ENCODE assay signal across 15 cellular contexts in genomic region chr9:111919875-111920274, GRCh38. TPM values are rescaled to one million over a fixed set of nuclear protein-coding genes. Genes with fewer than 3 reads are reported as not detected.
DNase-seq lines count a peak whose midpoint lies in the region; ATAC-seq, FAIRE-seq and TF ChIP-seq lines count a peak whose summit lies in the region.
"Had no signal": no experiment of that assay in that cellular context is flagged by ENCODE, and none has a peak within 500 bp of the region (broad histone marks: within the 10 kb centered on the region; RNA-seq: fewer than 3 reads in every experiment).

No MANE protein-coding gene starts in this region.

- no peak for TF ChIP-seq RAD21 in IMR-90 (IDR thresholded peaks at IDR 0.05; ENCODE audit: low read length)
- TF ChIP-seq RAD21 in GM12878 (IDR thresholded peaks at IDR 0.05; ENCODE audit: insufficient read depth, low read depth, low read length): no peak

- H3K9me3 ChIP-seq in IMR-90 (ENCODE audit: control insufficient read depth, insufficient read depth, low read length) (no peaks in the 10 kb centered on the region), GM12878 (replicated peaks; ENCODE audit: control insufficient read depth, insufficient read depth, low read length) (no peaks in the 10 kb centered on the region)
- H3K9me3 ChIP-seq: SK-N-SH had no signal

- RAD21 ChIA-PET in GM12878 (lab: Charles Lee; ENCODE audit: unreplicated experiment): interaction anchor here (0.9 to 1.8 kb wide), 5 partner anchors 14 to 57 kb away, joined by 3 to 5 read pairs (median 4); no protein-coding TSS in a partner anchor

- H3K14ac ChIP-seq in IMR-90 (replicated peaks; ENCODE audit: low read depth, low read length): peak overlapping the region; percentile 0; the same call in 1 of the 2 replicates

- no peak overlapping the region for H2AK9ac ChIP-seq in IMR-90 (replicated peaks; ENCODE audit: low read depth, low read length, poor library complexity)

- H4K20me1 ChIP-seq in IMR-90 (ENCODE audit: insufficient read depth, low read length) (peaks cover 77% of the 10 kb centered on the region), GM12878 (ENCODE audit: control insufficient read depth, insufficient read depth) (no peaks in the 10 kb centered on the region)

- no peak overlapping the region for H2AFZ ChIP-seq in IMR-90 (replicated peaks; ENCODE audit: low read length, poor library complexity)
- no peak overlapping the region for H2AFZ ChIP-seq in GM12878 (ENCODE audit: control insufficient read depth, low read depth, low read length)

- H3K36me3 ChIP-seq in IMR-90 (ENCODE audit: control insufficient read depth, insufficient read depth, low read length) (peaks cover 41% of the 10 kb centered on the region), GM12878 (ENCODE audit: control insufficient read depth in 2 of 2, insufficient read depth in 2 of 2, low read length in 1 of 2) (peaks cover 2 to 28% of the 10 kb centered on the region in 2 experiments)

- H4K8ac ChIP-seq in IMR-90 (ENCODE audit: low read depth in 2 of 2, low read length in 2 of 2): no peak overlapping the region

- ATAC-seq in left ventricle myocardium superior (peak; percentile 18), Right ventricle myocardium inferior (no peak), IMR-90 (ENCODE audit: low read depth) (no peak), GM12878 (peak; percentile 10; the same call in 2 of the 3 replicates)

- dilution Hi-C loops in IMR-90 (cut with HindIII; ENCODE audit: low sequenced_read_pairs, unreplicated experiment): no loop called here

- TF ChIP-seq EP300 in GM12878 (IDR thresholded peaks at IDR 0.05; ENCODE audit: borderline replicate concordance in 1 of 2, control insufficient read depth in 1 of 2, low read depth in 2 of 2, low read length in 2 of 2): no peak

- H4K5ac ChIP-seq in IMR-90 (ENCODE audit: low read depth, low read length): no peak overlapping the region

- FAIRE-seq in GM12878 (lab: Jason Lieb, UNC): no peak
- FAIRE-seq: RCC 7860 had no signal

- H3K27me3 Mint-ChIP-seq in MCF 10A (ENCODE audit: insufficient read depth, unreplicated experiment): no peaks in the 10 kb centered on the region

- H3K27ac ChIP-seq in IMR-90 (ENCODE audit: insufficient read depth, low read length): no peak overlapping the region
- H3K27ac ChIP-seq in GM12878 (ENCODE audit: control insufficient read depth, insufficient read depth): no peak overlapping the region; the same call in 1 of the 2 replicates

- no peak overlapping the region for H3K27ac Mint-ChIP-seq in MCF 10A (ENCODE audit: low read depth, unreplicated experiment)

- no peak overlapping the region for H3K18ac ChIP-seq in IMR-90 (ENCODE audit: low read depth, low read length)

- no peak overlapping the region for H3K4me3 ChIP-seq in IMR-90 (ENCODE audit: insufficient read depth, low read depth, low read length)
- no peak overlapping the region for H3K4me3 ChIP-seq in GM12878

- in situ Hi-C loops in IMR-90 (cut with MboI; ENCODE audit: low sequenced_read_pairs) (no loop called here), GM12878 (cut with MboI) (no loop called here)

- H2BK20ac ChIP-seq in IMR-90 (ENCODE audit: low read depth, low read length): no peak overlapping the region

- H2BK15ac ChIP-seq in IMR-90 (ENCODE audit: low read depth, low read length): no peak overlapping the region

- H3K27me3 ChIP-seq in IMR-90 (ENCODE audit: control insufficient read depth, insufficient read depth, low read length) (no peaks in the 10 kb centered on the region), GM12878 (replicated peaks in 1 of 2; ENCODE audit: control insufficient read depth in 2 of 2, insufficient read depth in 2 of 2, low read length in 1 of 2) (no peaks in the 10 kb centered on the region)

- no peak overlapping the region for H3K4ac ChIP-seq in IMR-90 (ENCODE audit: low read depth, low read length)

- H3K4me1 Mint-ChIP-seq in MCF 10A (ENCODE audit: insufficient read depth, unreplicated experiment): peaks cover 8% of the 10 kb centered on the region

- no peak overlapping the region for H3K23ac ChIP-seq in IMR-90 (ENCODE audit: low read depth, low read length)

- H4K91ac ChIP-seq in IMR-90 (ENCODE audit: insufficient read depth, low read depth, low read length): no peak overlapping the region

- SMC1A ChIA-PET in GM12878 (lab: Charles Lee; ENCODE audit: uncharacterized antibody, unreplicated experiment): interaction anchor here (0.6 to 2.6 kb wide), 13 partner anchors 8 to 155 kb away, joined by 3 to 17 read pairs (median 3); no protein-coding TSS in a partner anchor

- H2BK5ac ChIP-seq in IMR-90 (ENCODE audit: low read depth, low read length, poor library complexity, severe bottlenecking): peak overlapping the region; percentile 57

- no peak overlapping the region for H3K4me3 Mint-ChIP-seq in MCF 10A (ENCODE audit: unreplicated experiment)

- CTCF ChIA-PET in IMR-90 (lab: Yijun Ruan, JAX): no interaction called here
- CTCF ChIA-PET in GM12878 (lab: Yijun Ruan, JAX): interaction anchor here (1.0 to 2.0 kb wide), 3 partner anchors 10 to 156 kb away, joined by 3 to 6 read pairs (median 4); no protein-coding TSS in a partner anchor
- CTCF ChIA-PET in MCF 10A (lab: Yijun Ruan, JAX): no interaction called here

- intact Hi-C loops in left ventricle myocardium superior (cut with micrococcal nuclease): no loop called here
- intact Hi-C loops in Right ventricle myocardium inferior (cut with DNase I): no loop called here
- intact Hi-C loops in IMR-90 (cut with micrococcal nuclease): no loop called here
- intact Hi-C loops in GM12878 (cut with micrococcal nuclease; ENCODE audit: unreplicated experiment): no loop called here
- intact Hi-C loops in MCF 10A (cut with micrococcal nuclease): no loop called here

- no peak for DNase-seq in left ventricle myocardium superior
- no peak for DNase-seq in Right ventricle myocardium inferior (ENCODE audit: missing footprints)
- no peak for DNase-seq in IMR-90
- no peak for DNase-seq in GM12878 (ENCODE audit: low read depth, low spot score)
- no peak for DNase-seq in MCF 10A (ENCODE audit: unreplicated experiment)
- DNase-seq in activated CD8-positive, alpha-beta memory T cell treated with anti-CD3 and anti-CD28 coated beads, Interleukin-2, amount 50 U/mL, for 48 hours: no peak
- DNase-seq in stimulated activated CD4-positive, alpha-beta T cell treated with anti-CD3 and anti-CD28 coated beads, Interleukin-12 subunit alpha, Interleukin-12 subunit beta, amount 100 ng/mL, for 4 hours: no peak
- DNase-seq: COR-L47, EL, H7, NCI-H2029, NCI-H524, SHP77, SK-N-SH had no signal

- POLR2A ChIA-PET in IMR-90 (lab: Charles Lee; ENCODE audit: unreplicated experiment): interaction anchor here (0.6 kb wide), 1 partner anchor 141 kb away, joined by 4 read pairs; no protein-coding TSS in a partner anchor
- POLR2A ChIA-PET in GM12878 (lab: Charles Lee): interaction anchor here (0.6 to 2.8 kb wide), 11 partner anchors 11 to 156 kb away, joined by 3 to 10 read pairs (median 3); no protein-coding TSS in a partner anchor
- POLR2A ChIA-PET in MCF 10A (lab: Yijun Ruan, JAX): interaction anchor here (0.6 kb wide), 1 partner anchor 145 kb away, joined by 3 read pairs; no protein-coding TSS in a partner anchor

- H2BK120ac ChIP-seq in IMR-90 (ENCODE audit: low read depth, low read length): no peak overlapping the region

- BruUV-seq in IMR-90 (replicated peaks; lab: Mats Ljungman, UMichigan) (no TSS peak), GM12878 (replicated peaks; lab: Mats Ljungman, UMichigan) (no TSS peak), MCF 10A (replicated peaks; lab: Mats Ljungman, UMichigan) (no TSS peak)

- H3K9me1 ChIP-seq in IMR-90 (ENCODE audit: insufficient read depth, low read length): peaks cover 7% of the 10 kb centered on the region

- no CpG with 5 or more reads among the region's 4 CpGs for whole genome bisulfite sequencing in IMR-90 (ENCODE audit: extremely low coverage in 2 of 2, insufficient read length in 1 of 2), 2 experiments
- 41% methylated on average over 4 of the region's 4 CpGs for WGBS in GM12878 (ENCODE audit: insufficient coverage, insufficient replicate concordance, low lambda C conversion rate, missing lambda C conversion rate)

- TF ChIP-seq CTCF in IMR-90 (conservative IDR thresholded peaks at IDR 0.05; ENCODE audit: low read depth, low read length) (no peak), GM12878 (IDR thresholded peaks at IDR 0.05 in 2 of 3, conservative IDR thresholded peaks at IDR 0.05 in 1 of 3; ENCODE audit: control insufficient read depth in 2 of 3, extremely low read depth in 1 of 3, insufficient read depth in 1 of 3, low read depth in 3 of 3, low read length in 3 of 3) (no peak), MCF 10A (IDR thresholded peaks at IDR 0.05; ENCODE audit: unreplicated experiment) (no peak)

- H3K36me3 Mint-ChIP-seq in MCF 10A (ENCODE audit: insufficient read depth, unreplicated experiment): peaks cover 58% of the 10 kb centered on the region

- H3K4me2 ChIP-seq in IMR-90 (ENCODE audit: low read depth, low read length) (no peak overlapping the region), GM12878 (ENCODE audit: control insufficient read depth, insufficient read depth) (no peak overlapping the region; the same call in 1 of the 2 replicates)
- H3K4me2 ChIP-seq: SK-N-SH had no signal

- no peak overlapping the region for H3K9ac ChIP-seq in IMR-90 (ENCODE audit: low read depth, low read length)
- no peak overlapping the region for H3K9ac ChIP-seq in GM12878 (ENCODE audit: control insufficient read depth, insufficient read depth, low read length)
- H3K9ac ChIP-seq: SK-N-SH had no signal

- TF ChIP-seq POLR2A in IMR-90 (IDR thresholded peaks at IDR 0.05; ENCODE audit: low read depth, low read length): no peak
- no peak for TF ChIP-seq POLR2A in GM12878 (IDR thresholded peaks at IDR 0.05; ENCODE audit: low read depth, low read length)

- H3K79me1 ChIP-seq in IMR-90 (ENCODE audit: low read depth in 1 of 2, low read length in 2 of 2): peaks cover 4 to 63% of the 10 kb centered on the region in 2 experiments; a peak in 3 of 4 replicates

- no peak overlapping the region for H2AK5ac ChIP-seq in IMR-90 (ENCODE audit: low read depth, low read length)

- peaks cover 10% of the 10 kb centered on the region for H3K4me1 ChIP-seq in IMR-90 (ENCODE audit: control insufficient read depth, insufficient read depth, low read length)
- peaks cover 24% of the 10 kb centered on the region for H3K4me1 ChIP-seq in GM12878 (ENCODE audit: control insufficient read depth, insufficient read depth, low read length)

- H3K79me2 ChIP-seq in GM12878 (ENCODE audit: control insufficient read depth, insufficient read depth, low read length): peaks cover 80% of the 10 kb centered on the region

- H3K9me3 Mint-ChIP-seq in MCF 10A (ENCODE audit: unreplicated experiment): no peaks in the 10 kb centered on the region

- H3K56ac ChIP-seq in IMR-90 (ENCODE audit: extremely low read depth, insufficient read depth, low read length): 0 out of 2 replicates have a peak overlapping the region, but pooled peaks have one; percentile 17

RNA-seq across cellular contexts. Expression of gene UGCG, which starts 23.3 kb away (rescaled TPM):
- 13.5 TPM for total RNA-seq in left ventricle myocardium superior
- 12.8 TPM for total RNA-seq in Right ventricle myocardium inferior
- total RNA-seq in IMR-90 (2012; rRNA removed): 104 and 234 TPM in 2 replicates
- 70.8 and 84.2 TPM in 2 replicates for polyA plus RNA-seq in IMR-90 (2012; rRNA removed)
- 24.9 and 26.2 TPM in 2 replicates for polyA plus RNA-seq in IMR-90 (2012; cell fraction: cytosol; rRNA removed)
- 14.6 and 101 TPM in 2 replicates for polyA plus RNA-seq in IMR-90 (2012; cell fraction: nucleus; rRNA removed; ENCODE audit: low replicate concordance)
- total RNA-seq in GM12878 (2013; cell fraction: nucleolus; rRNA removed): 287 and 299 TPM in 2 replicates
- total RNA-seq in GM12878 (2014; rRNA removed): 54.3 and 65.1 TPM in 2 replicates
- 58.3 and 59.5 TPM in 2 replicates for total RNA-seq in GM12878 (2014; rRNA removed; fragmentation: Illumina TruSeq; extraction: Trizol)
- 47.7 and 49.7 TPM in 2 replicates for total RNA-seq in GM12878 (2021)
- polyA plus RNA-seq in GM12878 (2011; ENCODE audit: low read depth): 20.1 TPM
- polyA plus RNA-seq in GM12878 (2011; rRNA removed): 96.6 and 143 TPM in 2 replicates
- 28.8 and 33.4 TPM in 2 replicates for polyA plus RNA-seq in GM12878 (2011; cell fraction: cytosol; rRNA removed)
- 44.7 and 51.1 TPM in 2 replicates for polyA plus RNA-seq in GM12878 (2011; cell fraction: nucleus; rRNA removed)
- polyA plus RNA-seq in GM12878 (2012): 30.8 and 42.3 TPM in 2 replicates
- 35.0 and 42.8 TPM in 2 replicates for polyA plus RNA-seq in GM12878 (2014; fragmentation: Illumina TruSeq; extraction: Trizol)
- polyA plus RNA-seq in GM12878 (2014; fragmentation: Nextera tagmentation; extraction: Ambion mirVana): 10 to 100 TPM; 48.0 to 62.1 TPM
- polyA plus RNA-seq in GM12878 (2014; rRNA removed): 33.5 and 42.8 TPM in 2 replicates
- 10 to 100 TPM; 21.7 to 30.5 TPM for polyA plus RNA-seq in GM12878 (2016; fragmentation: Nextera tagmentation; extraction: Ambion mirVana)
- 63.0 and 82.2 TPM in 2 replicates for polyA minus RNA-seq in GM12878 (2011; rRNA and poly(A)+ RNA removed)
- polyA minus RNA-seq in GM12878 (2011; cell fraction: cytosol; rRNA and poly(A)+ RNA removed): 46.4 and 57.0 TPM in 2 replicates
- 54.2 and 77.7 TPM in 2 replicates for polyA minus RNA-seq in GM12878 (2011; cell fraction: nucleus; rRNA and poly(A)+ RNA removed)
- 29.5 and 31.4 TPM in 2 replicates for total RNA-seq in MCF 10A (2022)

Comparison
In these comparisons a context has a peak if more than half of its experiments do, and no peak if none do; other contexts are left out.
1. ATAC-seq: peak in left ventricle myocardium superior (single experiment) and GM12878 (single experiment); none in Right ventricle myocardium inferior (single experiment) and IMR-90 (single experiment).